Comparison of ENCODE assay signal across 1 cellular context in genomic region chr11:3981084-3981633, GRCh38.
TF ChIP-seq lines count a peak whose summit lies in the region.

No MANE protein-coding gene starts in this region.

TF ChIP-seq in H1, 55 proteins besides CTCF, POLR2A, EP300 and RAD21:
- no peak for TF ChIP-seq FOSL1 (IDR thresholded peaks at IDR 0.05; ENCODE audit: insufficient read depth, low read depth, low read length)
- peak; percentile 35; the same call in 1 of the 2 replicates for TF ChIP-seq MAFK (IDR thresholded peaks at IDR 0.05; ENCODE audit: low read depth, low read length)
